Comparison of ENCODE assay signal across 7 cellular contexts in the genomic region with DNA sequence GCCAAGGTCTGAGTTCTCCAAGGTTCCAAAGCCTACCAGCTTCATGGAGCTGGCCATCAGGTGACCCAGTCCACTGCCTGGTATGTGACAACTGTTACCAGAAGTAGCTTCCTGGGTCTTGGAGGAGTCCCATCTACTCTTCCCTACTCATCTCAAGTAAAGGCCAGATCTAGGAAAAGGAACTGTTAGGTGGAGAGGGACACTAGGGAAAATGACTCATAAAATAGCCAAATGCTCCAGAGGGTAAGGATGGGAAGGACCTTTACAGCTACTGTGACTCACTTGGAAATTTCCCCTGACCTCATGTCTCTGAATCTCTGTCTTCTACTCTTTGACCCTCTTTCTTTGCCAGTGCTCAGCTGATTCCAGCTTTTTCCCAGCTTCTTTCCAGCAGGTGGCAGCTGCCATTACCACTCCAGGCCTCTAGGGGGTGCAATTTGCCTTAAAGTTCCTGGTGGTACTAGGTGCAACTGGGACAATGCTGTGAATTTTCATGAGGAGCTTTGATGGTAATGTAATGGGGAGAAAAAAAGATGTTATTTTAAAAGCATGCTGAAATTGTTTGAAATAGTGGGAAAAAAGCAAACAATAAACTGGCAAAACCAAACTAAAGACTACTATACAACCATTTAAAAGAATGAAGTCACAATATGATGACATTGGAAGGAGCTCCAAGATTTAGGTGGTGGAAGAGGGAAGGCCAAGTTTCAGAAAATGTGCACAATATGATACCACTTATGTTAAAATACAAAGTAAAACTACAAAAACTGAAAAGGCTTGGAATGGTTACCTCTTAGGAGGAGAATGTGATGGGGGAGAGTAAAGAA. TPM values are rescaled to one million over a fixed set of nuclear protein-coding genes. Genes with fewer than 3 reads are reported as not detected.
A peak's percentile ranks its signal among the peaks of the same experiment; 100 is the strongest.
DNase-seq lines count a peak whose midpoint lies in the region; ATAC-seq, FAIRE-seq and TF ChIP-seq lines count a peak whose summit lies in the region.

No MANE protein-coding gene starts in this region.

- H3K9ac ChIP-seq in K562 (ENCODE audit: insufficient read depth in 1 of 2, low read depth in 2 of 2, low read length in 2 of 2) = no peak overlapping the region

- no TSS peak for BruUV-seq in K562 (replicated peaks; lab: Mats Ljungman, UMichigan)

- H3K4me1 ChIP-seq in K562 (replicated peaks in 1 of 2; ENCODE audit: control insufficient read depth in 2 of 2, insufficient read depth in 2 of 2, low read length in 2 of 2) (no peaks in the 10 kb centered on the region; a peak in 1 of 5 replicates), spleen (no peaks in the 10 kb centered on the region)

- POLR2A ChIA-PET in GM10248 (lab: Yijun Ruan, JAX) (no interaction called here), K562 (lab: Yijun Ruan, JAX) (interaction anchor here (0.5 to 2.1 kb wide), 4 partner anchors 11 to 231 kb away, joined by 3 to 7 read pairs (median 4); no protein-coding TSS in a partner anchor)

- no peak overlapping the region for H3K4me2 ChIP-seq in K562 (ENCODE audit: insufficient read depth, low read length)

- DNase-seq in GM10248 (ENCODE audit: extremely low spot score) (peak; percentile 57), MV-4-11 (lab: John Stamatoyannopoulos, UW) (peak; percentile 16), T follicular helper cell (ENCODE audit: low read depth) (peak; percentile 48), K562 (ENCODE audit: extremely low read depth in 1 of 4, low spot score in 3 of 4) (peak; percentile 53 to 73 (median 72)), hypothalamus (lab: John Stamatoyannopoulos, UW) (peak in 42 of 51 donors; percentile 3 to 82 (median 46)), spleen (peak; percentile 83)

- no peaks in the 10 kb centered on the region for H3K9me1 ChIP-seq in K562 (ENCODE audit: control insufficient read depth, insufficient read depth, low read length)

- no peaks in the 10 kb centered on the region for H3K79me2 ChIP-seq in K562 (ENCODE audit: control insufficient read depth, insufficient read depth, low read length)

- H3K4me3 ChIP-seq in K562 = no peak overlapping the region
- H3K4me3 ChIP-seq in spleen = no peak overlapping the region

- peak; percentile 72 for ATAC-seq in K562
- ATAC-seq in HG03139 (IDR thresholded peaks at IDR 0.05; ENCODE audit: unreplicated experiment) = no peak

- FAIRE-seq in K562 (lab: Jason Lieb, UNC) = peak; percentile 96

- TF ChIP-seq EP300 in K562 (IDR thresholded peaks at IDR 0.05; ENCODE audit: low read length) = no peak

- CTCF ChIA-PET in GM10248 (lab: Yijun Ruan, JAX) = interaction anchor here (0.5 to 3.6 kb wide), 73 partner anchors 9 to 1092 kb away, joined by 3 to 43 read pairs (median 5); partner anchors contain the start of genes DNAI1, FAM219A, GALT and MYORG
- CTCF ChIA-PET in K562 (lab: Yijun Ruan, JAX; ENCODE audit: low intra/inter-chr PET ratio) = interaction anchor here (1.8 kb wide), 1 partner anchor 97 kb away, joined by 14 read pairs; no protein-coding TSS in a partner anchor

- peak; percentile 55 to 70 for TF ChIP-seq RAD21 in K562 (CRISPR knock-in tag; conservative IDR thresholded peaks at IDR 0.05 in 1 of 2, IDR thresholded peaks at IDR 0.05 in 1 of 2)

- H3K27ac ChIP-seq in K562 (ENCODE audit: extremely low read depth, low read depth, low read length) (no peak overlapping the region), spleen (no peak overlapping the region)

- TF ChIP-seq POLR2A in K562 (conservative IDR thresholded peaks at IDR 0.05) (no peak), spleen (IDR thresholded peaks at IDR 0.05) (no peak)

- H4K20me1 ChIP-seq in K562 (replicated peaks; ENCODE audit: control insufficient read depth, insufficient read depth, low read length) = no peaks in the 10 kb centered on the region

- no peak overlapping the region for H2AFZ ChIP-seq in K562 (ENCODE audit: low read depth, low read length)

- TF ChIP-seq CTCF in GM10248 (IDR thresholded peaks at IDR 0.05; ENCODE audit: control extremely low read depth, extremely low read depth, low read depth, missing control alignments) (peak; percentile 94), K562 (IDR thresholded peaks at IDR 0.05 in 2 of 3, conservative IDR thresholded peaks at IDR 0.05 in 1 of 3; ENCODE audit: insufficient read depth in 2 of 3, low read depth in 1 of 3, low read length in 3 of 3) (peak; percentile 91 to 96 (median 93)), spleen (IDR thresholded peaks at IDR 0.05 in 8 of 11, conservative IDR thresholded peaks at IDR 0.05 in 3 of 11) (peak; percentile 85 to 97 (median 95))

- no peaks in the 10 kb centered on the region; the same call in 2 of the 3 replicates for H3K36me3 ChIP-seq in K562 (ENCODE audit: control insufficient read depth, insufficient read depth, low read length)
- peaks cover 0 to 71% (median 37%) of the 10 kb centered on the region in 6 donors for H3K36me3 ChIP-seq in spleen

- in situ Hi-C loops in K562 (cut with MboI) = loop anchor here (10.0 kb wide), 1 partner anchor 201 kb away; no protein-coding TSS in a partner anchor

- H3K9me3 ChIP-seq in K562 (replicated peaks; ENCODE audit: control insufficient read depth, insufficient read depth, low read depth, low read length) (no peaks in the 10 kb centered on the region), spleen (no peaks in the 10 kb centered on the region)

- intact Hi-C loops in K562 (cut with micrococcal nuclease) = loop anchor here (1.0 to 5.0 kb wide), 2 partner anchors 97 to 189 kb away; no protein-coding TSS in a partner anchor
- intact Hi-C loops in spleen (cut with DNase I; ENCODE audit: low total_unique reads) = loop anchor here (10.0 kb wide), 2 partner anchors 101 to 191 kb away; no protein-coding TSS in a partner anchor

- H3K27me3 ChIP-seq in K562 (ENCODE audit: control insufficient read depth in 2 of 2, insufficient read depth in 2 of 2, low read length in 2 of 2) (no peaks in the 10 kb centered on the region), spleen (replicated peaks in 1 of 7) (no peaks in the 10 kb centered on the region)

RNA-seq across cellular contexts. Expression of gene MYORG, which starts 27.1 kb away (rescaled TPM):
- 0.37 and 0.81 TPM in 2 replicates for total RNA-seq in K562 (2011; cell fraction: chromatin; rRNA removed; ENCODE audit: low replicate concordance)
- 0.53 and 0.83 TPM in 2 replicates for total RNA-seq in K562 (2011; cell fraction: nucleolus; rRNA removed)
- 0.51 and 1.2 TPM in 2 replicates for total RNA-seq in K562 (2011; cell fraction: nucleoplasm; rRNA removed)
- 0.18 and 0.33 TPM in 2 replicates for total RNA-seq in K562 (2014; rRNA removed)
- 0.15 and 0.19 TPM in 2 replicates for total RNA-seq in K562 (2014; rRNA removed; fragmentation: Illumina TruSeq; extraction: Trizol)
- 0.14 and 0.15 TPM in 2 replicates for total RNA-seq in K562 (2015; rRNA removed; fragmentation: Illumina TruSeq; extraction: Trizol)
- 0.82 and 1.1 TPM in 2 replicates for total RNA-seq in K562 (2021)
- 0.19 and 0.25 TPM in 2 replicates for polyA plus RNA-seq in K562 (2011; rRNA removed)
- polyA plus RNA-seq in K562 (2011; cell fraction: cytosol; rRNA removed) = 0.16 and 0.43 TPM in 2 replicates
- 0.06 and 0.28 TPM in 2 replicates for polyA plus RNA-seq in K562 (2011; cell fraction: nucleus; rRNA removed)
- 0.32 and 0.36 TPM in 2 replicates for polyA plus RNA-seq in K562 (2012)
- polyA plus RNA-seq in K562 (2014; fragmentation: Illumina TruSeq; extraction: Trizol) = 0.36 and 0.40 TPM in 2 replicates
- polyA plus RNA-seq in K562 (2014; fragmentation: Nextera tagmentation; extraction: Ambion mirVana) = under 1 TPM; 0.06 to 0.13 TPM
- 0.20 and 0.30 TPM in 2 replicates for polyA plus RNA-seq in K562 (2014; rRNA removed)
- polyA minus RNA-seq in K562 (2011; rRNA and poly(A)+ RNA removed) = 0.15 and 0.21 TPM in 2 replicates
- 0.36 and 0.67 TPM in 2 replicates for polyA minus RNA-seq in K562 (2011; cell fraction: cytosol; rRNA and poly(A)+ RNA removed)
- 0.22 and 0.27 TPM in 2 replicates for polyA minus RNA-seq in K562 (2011; cell fraction: nucleus; rRNA and poly(A)+ RNA removed)
- 1 to 10 TPM in 6 of 7 donors, under 1 TPM in 1; 0.97 to 2.2 (median 1.5) TPM for total RNA-seq in spleen
- polyA plus RNA-seq in spleen = under 1 TPM; 0.22 to 0.48 (median 0.47) TPM

RNA-seq across cellular contexts. Expression of gene FAM219A, which starts 54.6 kb away (rescaled TPM):
- total RNA-seq in K562 (2011; cell fraction: chromatin; rRNA removed; ENCODE audit: low replicate concordance) = 3.2 and 6.0 TPM in 2 replicates
- total RNA-seq in K562 (2011; cell fraction: nucleolus; rRNA removed) = 3.3 and 3.7 TPM in 2 replicates
- 5.0 and 5.1 TPM in 2 replicates for total RNA-seq in K562 (2011; cell fraction: nucleoplasm; rRNA removed)
- 2.5 and 4.7 TPM in 2 replicates for total RNA-seq in K562 (2014; rRNA removed)
- 2.9 and 3.3 TPM in 2 replicates for total RNA-seq in K562 (2014; rRNA removed; fragmentation: Illumina TruSeq; extraction: Trizol)
- total RNA-seq in K562 (2015; rRNA removed; fragmentation: Illumina TruSeq; extraction: Trizol) = 2.9 and 3.4 TPM in 2 replicates
- total RNA-seq in K562 (2021) = 8.4 and 8.6 TPM in 2 replicates
- polyA plus RNA-seq in K562 (2011; rRNA removed) = 2.7 and 4.3 TPM in 2 replicates
- 3.6 and 5.5 TPM in 2 replicates for polyA plus RNA-seq in K562 (2011; cell fraction: cytosol; rRNA removed)
- polyA plus RNA-seq in K562 (2011; cell fraction: nucleus; rRNA removed) = 6.8 and 7.3 TPM in 2 replicates
- polyA plus RNA-seq in K562 (2012) = 5.8 and 6.4 TPM in 2 replicates
- 4.5 and 4.8 TPM in 2 replicates for polyA plus RNA-seq in K562 (2014; fragmentation: Illumina TruSeq; extraction: Trizol)
- polyA plus RNA-seq in K562 (2014; fragmentation: Nextera tagmentation; extraction: Ambion mirVana) = under 1 TPM; 0.63 to 0.71 TPM
- polyA plus RNA-seq in K562 (2014; rRNA removed) = 5.4 and 6.1 TPM in 2 replicates
- 2.2 and 2.4 TPM in 2 replicates for polyA minus RNA-seq in K562 (2011; rRNA and poly(A)+ RNA removed)
- 1.9 and 2.7 TPM in 2 replicates for polyA minus RNA-seq in K562 (2011; cell fraction: cytosol; rRNA and poly(A)+ RNA removed)
- polyA minus RNA-seq in K562 (2011; cell fraction: nucleus; rRNA and poly(A)+ RNA removed) = 1.3 TPM in 2 replicates
- 10 to 100 TPM; 10.4 to 26.9 (median 16.5) TPM for total RNA-seq in spleen
- 1 to 10 TPM; 3.2 to 9.3 (median 3.5) TPM for polyA plus RNA-seq in spleen

RNA-seq across cellular contexts. Expression of gene DNAI1, which starts 54.8 kb away (rescaled TPM):
- total RNA-seq in K562 (2011; cell fraction: chromatin; rRNA removed; ENCODE audit: low replicate concordance) = 0.55 TPM in 1 of 2 replicates, not detected in the other
- not detected in 2 replicates for total RNA-seq in K562 (2011; cell fraction: nucleolus; rRNA removed)
- total RNA-seq in K562 (2011; cell fraction: nucleoplasm; rRNA removed) = 0.29 TPM in 1 of 2 replicates, not detected in the other
- total RNA-seq in K562 (2014; rRNA removed) (not detected in 2 replicates), K562 (2014; rRNA removed; fragmentation: Illumina TruSeq; extraction: Trizol) (not detected in 2 replicates), K562 (2015; rRNA removed; fragmentation: Illumina TruSeq; extraction: Trizol) (not detected in 2 replicates), K562 (2021) (not detected in 2 replicates), spleen (not detected)
- polyA plus RNA-seq in K562 (2011; rRNA removed) (0.03 and 0.04 TPM in 2 replicates), K562 (2014; fragmentation: Illumina TruSeq; extraction: Trizol) (not detected in 2 replicates), K562 (2014; fragmentation: Nextera tagmentation; extraction: Ambion mirVana) (under 1 TPM in 1 of 2 experiments, not detected in 1; 0.01 TPM), K562 (2014; rRNA removed) (0.17 TPM in 1 of 2 replicates, not detected in the other), spleen (not detected)
- polyA plus RNA-seq in K562 (2011; cell fraction: cytosol; rRNA removed) = 0.03 TPM in 2 replicates
- 0.11 and 0.17 TPM in 2 replicates for polyA plus RNA-seq in K562 (2011; cell fraction: nucleus; rRNA removed)
- not detected in 2 replicates for polyA plus RNA-seq in K562 (2012)
- not detected in 2 replicates for polyA minus RNA-seq in K562 (2011; rRNA and poly(A)+ RNA removed)
- polyA minus RNA-seq in K562 (2011; cell fraction: cytosol; rRNA and poly(A)+ RNA removed) = not detected in 2 replicates
- not detected in 2 replicates for polyA minus RNA-seq in K562 (2011; cell fraction: nucleus; rRNA and poly(A)+ RNA removed)

Comparison
In these comparisons a context has a peak if more than half of its experiments do, and no peak if none do; other contexts are left out.
1. DNase-seq: peak in every context shown above with its lines; median percentile 83 in spleen; 72 in K562; 57 in GM10248; 48 in T follicular helper cell; 46 in hypothalamus; 16 in MV-4-11.